ENCODE assay signal across 14 cellular contexts in genomic region chr7:73615886-73616285, GRCh38. TPM values are rescaled to one million over a fixed set of nuclear protein-coding genes. Genes with fewer than 3 reads are reported as not detected.
A peak's percentile ranks its signal among the peaks of the same experiment; 100 is the strongest.
DNase-seq lines count a peak whose midpoint lies in the region; ATAC-seq and TF ChIP-seq lines count a peak whose summit lies in the region.
"Had no signal": no experiment of that assay in that cellular context is flagged by ENCODE, and none has a peak within 500 bp of the region (broad histone marks: within the 10 kb centered on the region; RNA-seq: fewer than 3 reads in every experiment).

No MANE protein-coding gene starts in this region.

- H3K27me3 ChIP-seq in SK-N-SH (ENCODE audit: insufficient read depth): no peaks in the 10 kb centered on the region; the same call in 1 of the 2 replicates
- H3K27me3 ChIP-seq: ascending aorta had no signal

- no peak overlapping the region for H2AFZ ChIP-seq in SK-N-SH (ENCODE audit: low read depth)

- H3K36me3 Mint-ChIP-seq in activated CD4-positive, alpha-beta T cell treated with anti-CD3 and anti-CD28 coated beads, Interleukin-2, amount 10 ng/mL, durations not matched to agents 24 days and 14 days (ENCODE audit: low read depth): no peaks in the 10 kb centered on the region
- H3K36me3 Mint-ChIP-seq: CD4-positive, CD25-positive, alpha-beta regulatory T cell had no signal

- peaks cover 7% of the 10 kb centered on the region for H3F3A ChIP-seq in SK-N-SH (replicated peaks; ENCODE audit: insufficient read depth)

- no peaks in the 10 kb centered on the region for H3K4me1 Mint-ChIP-seq in activated CD4-positive, alpha-beta T cell treated with anti-CD3 and anti-CD28 coated beads, Interleukin-2, amount 10 ng/mL, durations not matched to agents 24 days and 14 days

- H3K36me3 ChIP-seq in SK-N-SH (replicated peaks in 1 of 2; ENCODE audit: control insufficient read depth in 1 of 2, insufficient read depth in 2 of 2, low read length in 1 of 2): no peaks in the 10 kb centered on the region
- H3K36me3 ChIP-seq: ascending aorta had no signal

- POLR2A ChIA-PET in SK-N-SH (lab: Yijun Ruan, JAX): no interaction called here

- H3K27me3 Mint-ChIP-seq in activated CD4-positive, alpha-beta T cell treated with anti-CD3 and anti-CD28 coated beads, Interleukin-2, amount 10 ng/mL, durations not matched to agents 24 days and 14 days: peaks cover 23% of the 10 kb centered on the region

- ATAC-seq in HG03432 (IDR thresholded peaks at IDR 0.05; ENCODE audit: unreplicated experiment): no peak

- no peak overlapping the region for H3K4me3 ChIP-seq in SK-N-SH (ENCODE audit: low read depth in 2 of 2, low read length in 1 of 2)
- H3K4me3 ChIP-seq in foreskin fibroblast (ENCODE audit: low read depth in 1 of 2, low read length in 2 of 2): no peak overlapping the region
- H3K4me3 ChIP-seq: ascending aorta had no signal

- no peaks in the 10 kb centered on the region for H3K9me2 ChIP-seq in SK-N-SH

- H3K27ac Mint-ChIP-seq in activated CD4-positive, alpha-beta T cell treated with anti-CD3 and anti-CD28 coated beads, Interleukin-2, amount 10 ng/mL, durations not matched to agents 24 days and 14 days: no peak overlapping the region
- H3K27ac Mint-ChIP-seq: CD4-positive, CD25-positive, alpha-beta regulatory T cell had no signal

- no peaks in the 10 kb centered on the region for H3K9me3 Mint-ChIP-seq in activated CD4-positive, alpha-beta T cell treated with anti-CD3 and anti-CD28 coated beads, Interleukin-2, amount 10 ng/mL, durations not matched to agents 24 days and 14 days
- H3K9me3 Mint-ChIP-seq: CD4-positive, CD25-positive, alpha-beta regulatory T cell had no signal

- no peak overlapping the region for H3K9ac ChIP-seq in SK-N-SH

- 41% methylated on average over 4 of the region's 4 CpGs for WGBS in SK-N-SH (ENCODE audit: low lambda C conversion rate)

- CTCF ChIA-PET in SK-N-SH (lab: Yijun Ruan, JAX): interaction anchor here (0.6 to 19.5 kb wide), 5 partner anchors 10 to 110 kb away, joined by 3 to 235 read pairs (median 5); partner anchors contain the start of gene VPS37D

- no peaks in the 10 kb centered on the region; a peak in 1 of 4 replicates for H3K4me1 ChIP-seq in SK-N-SH (ENCODE audit: control insufficient read depth in 1 of 2, insufficient read depth in 2 of 2, low read depth in 1 of 2, low read length in 1 of 2)
- H3K4me1 ChIP-seq: ascending aorta had no signal

- no peak for TF ChIP-seq EP300 in SK-N-SH (IDR thresholded peaks at IDR 0.05; ENCODE audit: borderline replicate concordance in 1 of 2, low read depth in 1 of 2, low read length in 1 of 2)

- TF ChIP-seq RAD21 in SK-N-SH (IDR thresholded peaks at IDR 0.05; ENCODE audit: low read length): 0 out of 2 replicates have a peak, but pooled peaks have one; percentile 11

- intact Hi-C loops in activated CD4-positive, alpha-beta T cell treated with anti-CD3 and anti-CD28 coated beads, Interleukin-2, amount 10 ng/mL, durations not matched to agents 24 days and 14 days (cut with micrococcal nuclease): no loop called here

- no peak overlapping the region for H3K4me3 Mint-ChIP-seq in activated CD4-positive, alpha-beta T cell treated with anti-CD3 and anti-CD28 coated beads, Interleukin-2, amount 10 ng/mL, durations not matched to agents 24 days and 14 days
- H3K4me3 Mint-ChIP-seq: CD4-positive, CD25-positive, alpha-beta regulatory T cell had no signal

- H3K9me3 ChIP-seq in SK-N-SH: no peaks in the 10 kb centered on the region
- H3K9me3 ChIP-seq: ascending aorta had no signal

- H4K20me1 ChIP-seq in SK-N-SH (ENCODE audit: insufficient read depth): no peaks in the 10 kb centered on the region

- in situ Hi-C loops in GM13977 (cut with MboI; ENCODE audit: low pct_unique_long_range_greater_than_20kb, low sequenced_read_pairs, unreplicated experiment): loop anchor here (10.0 to 25.0 kb wide), 2 partner anchors 119 to 246 kb away; partner anchors contain the start of genes ABHD11 and TMEM270

- peak; percentile 45 for DNase-seq in AG20443 (ENCODE audit: low spot score)
- DNase-seq in HCEC 1CT: peak; percentile 27
- DNase-seq in SK-N-SH: no peak
- DNase-seq in foreskin fibroblast: peak in 1 of 2 donors; percentile 56
- DNase-seq in GM13977 (ENCODE audit: low spot score): no peak
- DNase-seq in activated CD4-positive, alpha-beta T cell treated with anti-CD3 and anti-CD28 coated beads, Interleukin-2, amount 10 ng/mL, durations not matched to agents 24 days and 14 days: no peak
- DNase-seq in SK-N-DZ (ENCODE audit: low spot score): no peak
- DNase-seq: CD4-positive, CD25-positive, alpha-beta regulatory T cell; hippocampal formation; NCI-H1930; stimulated activated CD4-positive, alpha-beta T cell treated with anti-CD3 and anti-CD28 coated beads, Interleukin-2, amount 100 ng/mL, for 24 hours; stimulated activated naive CD4-positive, alpha-beta T cell had no signal

- H3K4me2 ChIP-seq in SK-N-SH: no peak overlapping the region

- no peaks in the 10 kb centered on the region for H3K79me2 ChIP-seq in SK-N-SH (ENCODE audit: insufficient read depth)

- H3K27ac ChIP-seq in SK-N-SH (ENCODE audit: low read depth in 2 of 2, low read length in 1 of 2): no peak overlapping the region
- H3K27ac ChIP-seq: ascending aorta had no signal

- TF ChIP-seq CTCF in SK-N-SH (IDR thresholded peaks at IDR 0.05): 0 out of 2 replicates have a peak, but pooled peaks have one; percentile 24
- TF ChIP-seq CTCF in foreskin fibroblast (IDR thresholded peaks at IDR 0.05; ENCODE audit: low read depth, low read length): peak; percentile 13
- TF ChIP-seq CTCF in GM13977 (IDR thresholded peaks at IDR 0.05; ENCODE audit: extremely low read depth, insufficient read depth, missing control alignments): no peak

TF ChIP-seq in SK-N-SH, 30 proteins besides CTCF, POLR2A, EP300 and RAD21:
- TF ChIP-seq JUND (IDR thresholded peaks at IDR 0.05) (no peak), SMC3 (IDR thresholded peaks at IDR 0.05; ENCODE audit: low read depth, low read length) (peak; percentile 36; the same call in 1 of the 2 replicates)

RNA-seq across cellular contexts. Expression of gene MLXIPL, which starts 8.4 kb away (rescaled TPM):
- 0.21 and 0.32 TPM in 2 replicates for polyA plus RNA-seq in SK-N-SH (2012; rRNA removed)
- polyA plus RNA-seq in SK-N-SH (2012; cell fraction: cytosol; rRNA removed): 0.03 and 0.05 TPM in 2 replicates
- 1.3 and 1.8 TPM in 2 replicates for polyA plus RNA-seq in SK-N-SH (2012; cell fraction: nucleus; rRNA removed)
- total RNA-seq in activated CD4-positive, alpha-beta T cell treated with anti-CD3 and anti-CD28 coated beads, Interleukin-2, amount 10 ng/mL, durations not matched to agents 24 days and 14 days: not detected in 2 replicates
- polyA plus RNA-seq in SK-N-DZ (2014; cell fraction: cytosol; rRNA removed): not detected in 2 replicates
- not detected in 2 replicates for polyA plus RNA-seq in SK-N-DZ (2014; cell fraction: nucleus; rRNA removed)
- total RNA-seq: CD4-positive, CD25-positive, alpha-beta regulatory T cell had no signal
- polyA plus RNA-seq: CD4-positive, CD25-positive, alpha-beta regulatory T cell had no signal

RNA-seq across cellular contexts. Expression of gene TBL2, which starts 37.5 kb away (rescaled TPM):
- 45.5 and 63.6 TPM in 2 replicates for polyA plus RNA-seq in SK-N-SH (2012; rRNA removed)
- polyA plus RNA-seq in SK-N-SH (2012; cell fraction: cytosol; rRNA removed): 21.7 and 40.1 TPM in 2 replicates
- 59.0 and 76.7 TPM in 2 replicates for polyA plus RNA-seq in SK-N-SH (2012; cell fraction: nucleus; rRNA removed)
- total RNA-seq in activated CD4-positive, alpha-beta T cell treated with anti-CD3 and anti-CD28 coated beads, Interleukin-2, amount 10 ng/mL, durations not matched to agents 24 days and 14 days: 41.4 and 49.1 TPM in 2 replicates
- 58.0 and 67.5 TPM in 2 replicates for polyA plus RNA-seq in SK-N-DZ (2014; cell fraction: cytosol; rRNA removed)
- polyA plus RNA-seq in SK-N-DZ (2014; cell fraction: nucleus; rRNA removed): 49.1 and 71.2 TPM in 2 replicates

RNA-seq across cellular contexts. Expression of gene VPS37D, which starts 51.7 kb away (rescaled TPM):
- 5.7 and 7.4 TPM in 2 replicates for polyA plus RNA-seq in SK-N-SH (2012; rRNA removed)
- 3.7 and 5.9 TPM in 2 replicates for polyA plus RNA-seq in SK-N-SH (2012; cell fraction: cytosol; rRNA removed)
- 5.7 and 10.9 TPM in 2 replicates for polyA plus RNA-seq in SK-N-SH (2012; cell fraction: nucleus; rRNA removed)
- total RNA-seq in activated CD4-positive, alpha-beta T cell treated with anti-CD3 and anti-CD28 coated beads, Interleukin-2, amount 10 ng/mL, durations not matched to agents 24 days and 14 days: 0.40 and 0.47 TPM in 2 replicates
- polyA plus RNA-seq in SK-N-DZ (2014; cell fraction: cytosol; rRNA removed): 7.9 and 12.0 TPM in 2 replicates
- polyA plus RNA-seq in SK-N-DZ (2014; cell fraction: nucleus; rRNA removed): 5.2 and 10.8 TPM in 2 replicates

RNA-seq across cellular contexts. Expression of gene BCL7B, which starts 58.4 kb away (rescaled TPM):
- polyA plus RNA-seq in SK-N-SH (2012; rRNA removed): 107 and 114 TPM in 2 replicates
- 89.6 and 97.3 TPM in 2 replicates for polyA plus RNA-seq in SK-N-SH (2012; cell fraction: cytosol; rRNA removed)
- polyA plus RNA-seq in SK-N-SH (2012; cell fraction: nucleus; rRNA removed): 64.0 and 86.4 TPM in 2 replicates
- total RNA-seq in activated CD4-positive, alpha-beta T cell treated with anti-CD3 and anti-CD28 coated beads, Interleukin-2, amount 10 ng/mL, durations not matched to agents 24 days and 14 days: 73.8 and 75.9 TPM in 2 replicates
- 24.6 and 37.9 TPM in 2 replicates for polyA plus RNA-seq in SK-N-DZ (2014; cell fraction: cytosol; rRNA removed)
- polyA plus RNA-seq in SK-N-DZ (2014; cell fraction: nucleus; rRNA removed): 14.4 and 18.5 TPM in 2 replicates

Comparison
In these comparisons a context has a peak if more than half of its experiments do, and no peak if none do; other contexts are left out.
1. DNase-seq: peak in AG20443 (single experiment) and HCEC 1CT (single experiment); none in SK-N-SH (single experiment), GM13977 (single experiment), activated CD4-positive, alpha-beta T cell treated with anti-CD3 and anti-CD28 coated beads, Interleukin-2, amount 10 ng/mL, durations not matched to agents 24 days and 14 days (single experiment) and SK-N-DZ (single experiment).